ENCODE assay signal across 1 cellular context in genomic region chr11:64241430-64242153, GRCh38.
TF ChIP-seq lines count a peak whose summit lies in the region.

No MANE protein-coding gene starts in this region.

TF ChIP-seq in HepG2, 621 proteins besides CTCF, POLR2A, EP300 and RAD21 (continued from another document):
- TF ChIP-seq MTERF4 (CRISPR knock-in tag; IDR thresholded peaks at IDR 0.05) (peak; percentile 41; the same call in 1 of the 2 replicates), THAP8 (CRISPR knock-in tag; IDR thresholded peaks at IDR 0.05; ENCODE audit: borderline replicate concordance) (peak; percentile 76; the same call in 1 of the 2 replicates), AHR (CRISPR knock-in tag; IDR thresholded peaks at IDR 0.05) (no peak; the same call in 1 of the 2 replicates), ZNF441 (CRISPR knock-in tag; IDR thresholded peaks at IDR 0.05; ENCODE audit: borderline replicate concordance) (peak; percentile 61; the same call in 1 of the 2 replicates), GABPB1 (CRISPR knock-in tag; IDR thresholded peaks at IDR 0.05) (peak; percentile 50; the same call in 1 of the 2 replicates), KDM5B (CRISPR knock-in tag; IDR thresholded peaks at IDR 0.05; ENCODE audit: borderline replicate concordance) (0 out of 2 replicates have a peak, but pooled peaks have one; percentile 4), HOXD1 (CRISPR knock-in tag; IDR thresholded peaks at IDR 0.05) (0 out of 2 replicates have a peak, but pooled peaks have one; percentile 55), ZNF746 (CRISPR knock-in tag; IDR thresholded peaks at IDR 0.05) (peak; percentile 42; the same call in 1 of the 2 replicates), GLMP (CRISPR knock-in tag; IDR thresholded peaks at IDR 0.05; ENCODE audit: borderline replicate concordance) (no peak), ZNF609 (CRISPR knock-in tag; IDR thresholded peaks at IDR 0.05; ENCODE audit: borderline replicate concordance) (0 out of 2 replicates have a peak, but pooled peaks have one; percentile 5), CBFB (CRISPR knock-in tag; IDR thresholded peaks at IDR 0.05) (0 out of 2 replicates have a peak, but pooled peaks have one; percentile 27), ZNF629 (CRISPR knock-in tag; conservative IDR thresholded peaks at IDR 0.05) (peak; percentile 83), ELF3 (CRISPR knock-in tag; IDR thresholded peaks at IDR 0.05) (peak; percentile 9), SP2 (CRISPR knock-in tag; IDR thresholded peaks at IDR 0.05) (peak; percentile 56; the same call in 1 of the 2 replicates), ZNF720 (CRISPR knock-in tag; IDR thresholded peaks at IDR 0.05) (no peak), BATF2 (CRISPR knock-in tag; IDR thresholded peaks at IDR 0.05) (peak; percentile 39; the same call in 1 of the 2 replicates), AGO2 (optimal IDR thresholded peaks at IDR 0.05; ENCODE audit: low read depth, low read length) (peak; percentile 64), POLR2G (IDR thresholded peaks at IDR 0.05; ENCODE audit: low read depth, low read length) (0 out of 2 replicates have a peak, but pooled peaks have one; percentile 39), THAP7 (CRISPR knock-in tag; IDR thresholded peaks at IDR 0.05) (0 out of 2 replicates have a peak, but pooled peaks have one; percentile 73), RBM39 (IDR thresholded peaks at IDR 0.05; ENCODE audit: low read depth, low read length, poor library complexity, severe bottlenecking) (no peak), KDM5A (IDR thresholded peaks at IDR 0.05; ENCODE audit: borderline replicate concordance, low read length) (0 out of 2 replicates have a peak, but pooled peaks have one; percentile 11), ZNF616 (CRISPR knock-in tag; IDR thresholded peaks at IDR 0.05; ENCODE audit: low read depth) (no peak), ZSCAN12 (CRISPR knock-in tag; IDR thresholded peaks at IDR 0.05) (0 out of 2 replicates have a peak, but pooled peaks have one; percentile 65), ARID2 (CRISPR knock-in tag; IDR thresholded peaks at IDR 0.05; ENCODE audit: borderline replicate concordance) (no peak), HBP1 (CRISPR knock-in tag; IDR thresholded peaks at IDR 0.05; ENCODE audit: low read depth) (no peak; the same call in 1 of the 2 replicates), KDM3A (CRISPR knock-in tag; IDR thresholded peaks at IDR 0.05; ENCODE audit: low read depth) (peak; percentile 43; the same call in 1 of the 2 replicates), ZNF550 (CRISPR knock-in tag; IDR thresholded peaks at IDR 0.05; ENCODE audit: borderline replicate concordance) (0 out of 2 replicates have a peak, but pooled peaks have one; percentile 58), NFATC3 (CRISPR knock-in tag; IDR thresholded peaks at IDR 0.05) (0 out of 2 replicates have a peak, but pooled peaks have one; percentile 47), HCFC1 (IDR thresholded peaks at IDR 0.05; ENCODE audit: low read depth, low read length) (no peak), PBX2 (CRISPR knock-in tag; IDR thresholded peaks at IDR 0.05) (peak; percentile 82), ZNF678 (CRISPR knock-in tag; IDR thresholded peaks at IDR 0.05) (0 out of 2 replicates have a peak, but pooled peaks have one; percentile 0), ZNF142 (CRISPR knock-in tag; IDR thresholded peaks at IDR 0.05) (no peak)
